1 cellular context compared by ENCODE assay signal in genomic region chr1:26907071-26907922, GRCh38.
TF ChIP-seq lines count a peak whose summit lies in the region.

No MANE protein-coding gene starts in this region.

TF ChIP-seq in HepG2, 621 proteins besides CTCF, POLR2A, EP300 and RAD21 (continued from another document):
- TF ChIP-seq, protein P1, sequence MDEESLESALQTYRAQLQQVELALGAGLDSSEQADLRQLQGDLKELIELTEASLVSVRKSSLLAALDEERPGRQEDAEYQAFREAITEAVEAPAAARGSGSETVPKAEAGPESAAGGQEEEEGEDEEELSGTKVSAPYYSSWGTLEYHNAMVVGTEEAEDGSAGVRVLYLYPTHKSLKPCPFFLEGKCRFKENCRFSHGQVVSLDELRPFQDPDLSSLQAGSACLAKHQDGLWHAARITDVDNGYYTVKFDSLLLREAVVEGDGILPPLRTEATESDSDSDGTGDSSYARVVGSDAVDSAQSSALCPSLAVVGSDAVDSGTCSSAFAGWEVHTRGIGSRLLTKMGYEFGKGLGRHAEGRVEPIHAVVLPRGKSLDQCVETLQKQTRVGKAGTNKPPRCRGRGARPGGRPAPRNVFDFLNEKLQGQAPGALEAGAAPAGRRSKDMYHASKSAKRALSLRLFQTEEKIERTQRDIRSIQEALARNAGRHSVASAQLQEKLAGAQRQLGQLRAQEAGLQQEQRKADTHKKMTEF (CRISPR knock-in tag; IDR thresholded peaks at IDR 0.05): 0 out of 2 replicates have a peak, but pooled peaks have one; percentile 28
- TF ChIP-seq ZNF782 (CRISPR knock-in tag; IDR thresholded peaks at IDR 0.05; ENCODE audit: borderline replicate concordance) (0 out of 2 replicates have a peak, but pooled peaks have one; percentile 53), TBL1XR1 (IDR thresholded peaks at IDR 0.05; ENCODE audit: borderline replicate concordance, low read length, partially characterized antibody) (peak; percentile 11), MBNL3 (CRISPR knock-in tag; conservative IDR thresholded peaks at IDR 0.05) (no peak), GLI4 (CRISPR knock-in tag; IDR thresholded peaks at IDR 0.05; ENCODE audit: borderline replicate concordance) (no peak), MIXL1 (CRISPR knock-in tag; IDR thresholded peaks at IDR 0.05) (0 out of 2 replicates have a peak, but pooled peaks have one; percentile 15), LCORL (IDR thresholded peaks at IDR 0.05) (no peak), LCORL (CRISPR knock-in tag; IDR thresholded peaks at IDR 0.05) (0 out of 2 replicates have a peak, but pooled peaks have one; percentile 52), ZMYM3 (CRISPR knock-in tag; IDR thresholded peaks at IDR 0.05) (peak; percentile 42; the same call in 1 of the 2 replicates), ZFAT (CRISPR knock-in tag; conservative IDR thresholded peaks at IDR 0.05) (no peak), KDM2A (CRISPR knock-in tag; IDR thresholded peaks at IDR 0.05; ENCODE audit: borderline replicate concordance, low read depth) (peak; percentile 35; the same call in 1 of the 2 replicates), NFYC (CRISPR knock-in tag; IDR thresholded peaks at IDR 0.05) (no peak), JUN (CRISPR knock-in tag; IDR thresholded peaks at IDR 0.05) (peak; percentile 78; the same call in 1 of the 2 replicates), ZNF644 (CRISPR knock-in tag; IDR thresholded peaks at IDR 0.05; ENCODE audit: low read depth) (peak; percentile 92), ZSCAN31 (CRISPR knock-in tag; IDR thresholded peaks at IDR 0.05; ENCODE audit: low read depth) (no peak), ZBTB40 (IDR thresholded peaks at IDR 0.05) (no peak), ZBTB40 (CRISPR knock-in tag; IDR thresholded peaks at IDR 0.05) (peak; percentile 30; the same call in 1 of the 2 replicates), TOPORS (CRISPR knock-in tag; IDR thresholded peaks at IDR 0.05) (no peak), SKI (IDR thresholded peaks at IDR 0.05; ENCODE audit: partially characterized antibody) (peak; percentile 50), JUND (CRISPR knock-in tag; IDR thresholded peaks at IDR 0.05) (peak; percentile 72; the same call in 1 of the 2 replicates), ZFY (CRISPR knock-in tag; IDR thresholded peaks at IDR 0.05) (peak; percentile 25; the same call in 1 of the 2 replicates)
- TF ChIP-seq, protein P2, sequence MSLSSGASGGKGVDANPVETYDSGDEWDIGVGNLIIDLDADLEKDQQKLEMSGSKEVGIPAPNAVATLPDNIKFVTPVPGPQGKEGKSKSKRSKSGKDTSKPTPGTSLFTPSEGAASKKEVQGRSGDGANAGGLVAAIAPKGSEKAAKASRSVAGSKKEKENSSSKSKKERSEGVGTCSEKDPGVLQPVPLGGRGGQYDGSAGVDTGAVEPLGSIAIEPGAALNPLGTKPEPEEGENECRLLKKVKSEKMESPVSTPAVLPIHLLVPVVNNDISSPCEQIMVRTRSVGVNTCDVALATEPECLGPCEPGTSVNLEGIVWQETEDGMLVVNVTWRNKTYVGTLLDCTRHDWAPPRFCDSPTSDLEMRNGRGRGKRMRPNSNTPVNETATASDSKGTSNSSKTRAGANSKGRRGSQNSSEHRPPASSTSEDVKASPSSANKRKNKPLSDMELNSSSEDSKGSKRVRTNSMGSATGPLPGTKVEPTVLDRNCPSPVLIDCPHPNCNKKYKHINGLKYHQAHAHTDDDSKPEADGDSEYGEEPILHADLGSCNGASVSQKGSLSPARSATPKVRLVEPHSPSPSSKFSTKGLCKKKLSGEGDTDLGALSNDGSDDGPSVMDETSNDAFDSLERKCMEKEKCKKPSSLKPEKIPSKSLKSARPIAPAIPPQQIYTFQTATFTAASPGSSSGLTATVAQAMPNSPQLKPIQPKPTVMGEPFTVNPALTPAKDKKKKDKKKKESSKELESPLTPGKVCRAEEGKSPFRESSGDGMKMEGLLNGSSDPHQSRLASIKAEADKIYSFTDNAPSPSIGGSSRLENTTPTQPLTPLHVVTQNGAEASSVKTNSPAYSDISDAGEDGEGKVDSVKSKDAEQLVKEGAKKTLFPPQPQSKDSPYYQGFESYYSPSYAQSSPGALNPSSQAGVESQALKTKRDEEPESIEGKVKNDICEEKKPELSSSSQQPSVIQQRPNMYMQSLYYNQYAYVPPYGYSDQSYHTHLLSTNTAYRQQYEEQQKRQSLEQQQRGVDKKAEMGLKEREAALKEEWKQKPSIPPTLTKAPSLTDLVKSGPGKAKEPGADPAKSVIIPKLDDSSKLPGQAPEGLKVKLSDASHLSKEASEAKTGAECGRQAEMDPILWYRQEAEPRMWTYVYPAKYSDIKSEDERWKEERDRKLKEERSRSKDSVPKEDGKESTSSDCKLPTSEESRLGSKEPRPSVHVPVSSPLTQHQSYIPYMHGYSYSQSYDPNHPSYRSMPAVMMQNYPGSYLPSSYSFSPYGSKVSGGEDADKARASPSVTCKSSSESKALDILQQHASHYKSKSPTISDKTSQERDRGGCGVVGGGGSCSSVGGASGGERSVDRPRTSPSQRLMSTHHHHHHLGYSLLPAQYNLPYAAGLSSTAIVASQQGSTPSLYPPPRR (CRISPR knock-in tag; IDR thresholded peaks at IDR 0.05; ENCODE audit: borderline replicate concordance): peak; percentile 27; the same call in 1 of the 2 replicates
